Comparison of ENCODE assay signal across 22 cellular contexts in the genomic region with DNA sequence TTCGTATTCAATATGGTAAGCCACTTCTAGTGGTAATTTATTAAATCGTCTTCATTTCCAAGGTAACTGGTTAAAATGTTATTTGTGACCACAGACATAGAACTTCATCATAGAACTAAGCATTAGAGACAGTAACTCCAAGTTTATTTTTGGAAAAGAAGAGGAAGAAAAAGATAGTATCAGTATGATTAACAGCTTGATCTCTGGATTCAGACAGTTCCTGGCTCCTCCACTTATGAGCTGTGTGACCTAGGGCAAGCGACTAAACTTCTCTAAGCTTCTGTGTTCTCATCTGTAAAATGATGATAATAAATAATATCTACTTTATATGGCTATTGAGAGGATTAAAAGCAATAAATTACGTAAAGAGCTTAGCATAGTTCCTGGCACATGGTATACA. TPM values are rescaled to one million over a fixed set of nuclear protein-coding genes. Genes with fewer than 3 reads are reported as not detected.
DNase-seq lines count a peak whose midpoint lies in the region; ATAC-seq, FAIRE-seq and TF ChIP-seq lines count a peak whose summit lies in the region.
"Had no signal": no experiment of that assay in that cellular context is flagged by ENCODE, and none has a peak within 500 bp of the region (broad histone marks: within the 10 kb centered on the region; RNA-seq: fewer than 3 reads in every experiment).

No MANE protein-coding gene starts in this region.

- no peak overlapping the region for H3K4me2 ChIP-seq in A549
- H3K4me2 ChIP-seq in SK-N-SH: no peak overlapping the region
- H3K4me2 ChIP-seq: BLaER1 treated with 17β-estradiol and CSF1 and Interleukin-3, amounts not matched to agents 10 nM and 100 nM had no signal

- no peak overlapping the region for H3K4me3 ChIP-seq in A549
- no peak overlapping the region for H3K4me3 ChIP-seq in SK-N-SH (ENCODE audit: low read depth in 2 of 2, low read length in 1 of 2)
- no peak overlapping the region for H3K4me3 ChIP-seq in fibroblast of villous mesenchyme (ENCODE audit: low read depth, low read length)
- H3K4me3 ChIP-seq: BLaER1 treated with 17β-estradiol and CSF1 and Interleukin-3, amounts not matched to agents 10 nM and 100 nM had no signal

- TF ChIP-seq CTCF in A549 (IDR thresholded peaks at IDR 0.05) (no peak), SK-N-SH (IDR thresholded peaks at IDR 0.05) (no peak), fibroblast of villous mesenchyme (IDR thresholded peaks at IDR 0.05; ENCODE audit: insufficient read depth, low read depth, low read length) (no peak)

- no peaks in the 10 kb centered on the region for H4K20me1 ChIP-seq in SK-N-SH (ENCODE audit: insufficient read depth)
- H4K20me1 ChIP-seq: BLaER1 treated with 17β-estradiol and CSF1 and Interleukin-3, amounts not matched to agents 10 nM and 100 nM had no signal

- no peak for TF ChIP-seq POLR2A in A549 (IDR thresholded peaks at IDR 0.05; ENCODE audit: low read length)

- no peak for TF ChIP-seq EP300 in A549 (IDR thresholded peaks at IDR 0.05)
- no peak for TF ChIP-seq EP300 in SK-N-SH (IDR thresholded peaks at IDR 0.05; ENCODE audit: borderline replicate concordance in 1 of 2, low read depth in 1 of 2, low read length in 1 of 2)

- no peaks in the 10 kb centered on the region for H3K9me2 ChIP-seq in SK-N-SH

- H3K27ac ChIP-seq in A549 (no peak overlapping the region), SK-N-SH (ENCODE audit: low read depth in 2 of 2, low read length in 1 of 2) (no peak overlapping the region)
- H3K27ac ChIP-seq: 22Rv1; BLaER1 treated with 17β-estradiol and CSF1 and Interleukin-3, amounts not matched to agents 10 nM and 100 nM; C4-2B had no signal

- no peak overlapping the region for H2AFZ ChIP-seq in SK-N-SH (ENCODE audit: low read depth)

- in situ Hi-C loops in KBM-7 (cut with MboI; ENCODE audit: low pct_unique_long_range_greater_than_20kb, low sequenced_read_pairs): no loop called here

- H3K9me3 ChIP-seq in A549 (no peaks in the 10 kb centered on the region), SK-N-SH (no peaks in the 10 kb centered on the region)
- H3K9me3 ChIP-seq: BE2C; BLaER1 treated with 17β-estradiol and CSF1 and Interleukin-3, amounts not matched to agents 10 nM and 100 nM; Caco-2 had no signal

- H3K36me3 ChIP-seq in SK-N-SH (replicated peaks in 1 of 2; ENCODE audit: control insufficient read depth in 1 of 2, insufficient read depth in 2 of 2, low read length in 1 of 2): no peaks in the 10 kb centered on the region
- H3K36me3 ChIP-seq: BE2C; BLaER1 treated with 17β-estradiol and CSF1 and Interleukin-3, amounts not matched to agents 10 nM and 100 nM had no signal

- no peak for DNase-seq in A549 (ENCODE audit: low read depth in 1 of 2, low spot score in 1 of 2)
- peak; percentile 81 for DNase-seq in EH (ENCODE audit: low read depth)
- no peak for DNase-seq in SK-N-SH
- DNase-seq in fibroblast of villous mesenchyme (ENCODE audit: low read depth): peak; percentile 10
- DNase-seq in HuH-7.5 (ENCODE audit: low spot score): no peak
- no peak for DNase-seq in KBM-7
- DNase-seq: ACHN; BE2C; Caco-2; Calu3; CD4-positive, alpha-beta T cell; CD8-positive, alpha-beta T cell; DMS79 treated with DMSO at 0.1 percent for 48 hours; EL; GDM1 had no signal

- 81% methylated on average over 4 of the region's 4 CpGs for WGBS in A549 (ENCODE audit: missing lambda C conversion rate)
- 64% methylated on average over 4 of the region's 4 CpGs for WGBS in SK-N-SH (ENCODE audit: low lambda C conversion rate)

- no peaks in the 10 kb centered on the region for H3K27me3 ChIP-seq in SK-N-SH (ENCODE audit: insufficient read depth)
- H3K27me3 ChIP-seq: BE2C; BLaER1 treated with 17β-estradiol and CSF1 and Interleukin-3, amounts not matched to agents 10 nM and 100 nM had no signal

- no peaks in the 10 kb centered on the region for H3K79me2 ChIP-seq in SK-N-SH (ENCODE audit: insufficient read depth)

- no peaks in the 10 kb centered on the region for H3F3A ChIP-seq in SK-N-SH (replicated peaks; ENCODE audit: insufficient read depth)

- FAIRE-seq in A549 (lab: Jason Lieb, UNC): peak; percentile 7
- FAIRE-seq: D721Med, GM12891, GM19239 had no signal

- POLR2A ChIA-PET in A549 (lab: Yijun Ruan, JAX): no interaction called here
- POLR2A ChIA-PET in SK-N-SH (lab: Yijun Ruan, JAX): interaction anchor here (0.6 kb wide), 1 partner anchor 101 kb away, joined by 3 read pairs; no protein-coding TSS in a partner anchor

- H3K9ac ChIP-seq in SK-N-SH: no peak overlapping the region
- H3K9ac ChIP-seq: BLaER1 treated with 17β-estradiol and CSF1 and Interleukin-3, amounts not matched to agents 10 nM and 100 nM had no signal

- ATAC-seq in A549 (no peak), HG03378 (IDR thresholded peaks at IDR 0.05; ENCODE audit: unreplicated experiment) (no peak)
- ATAC-seq: CD8-positive, alpha-beta T cell had no signal

- CTCF ChIA-PET in A549 (lab: Yijun Ruan, JAX): no interaction called here
- CTCF ChIA-PET in SK-N-SH (lab: Yijun Ruan, JAX): no interaction called here

- no peak for TF ChIP-seq RAD21 in A549 (conservative IDR thresholded peaks at IDR 0.05 in 1 of 2, IDR thresholded peaks at IDR 0.05 in 1 of 2)
- no peak for TF ChIP-seq RAD21 in SK-N-SH (IDR thresholded peaks at IDR 0.05; ENCODE audit: low read length)

- H3K4me1 ChIP-seq in A549 (peaks cover 29% of the 10 kb centered on the region), SK-N-SH (ENCODE audit: control insufficient read depth in 1 of 2, insufficient read depth in 2 of 2, low read depth in 1 of 2, low read length in 1 of 2) (peaks cover 0 to 5% of the 10 kb centered on the region in 2 experiments; a peak in 1 of 4 replicates)
- H3K4me1 ChIP-seq: BLaER1 treated with 17β-estradiol and CSF1 and Interleukin-3, amounts not matched to agents 10 nM and 100 nM had no signal

TF ChIP-seq in A549, 52 proteins besides CTCF, POLR2A, EP300 and RAD21 (continues in another document):
- no peak for TF ChIP-seq ZNF302 (CRISPR knock-in tag; IDR thresholded peaks at IDR 0.05)
- TF ChIP-seq, protein P1, sequence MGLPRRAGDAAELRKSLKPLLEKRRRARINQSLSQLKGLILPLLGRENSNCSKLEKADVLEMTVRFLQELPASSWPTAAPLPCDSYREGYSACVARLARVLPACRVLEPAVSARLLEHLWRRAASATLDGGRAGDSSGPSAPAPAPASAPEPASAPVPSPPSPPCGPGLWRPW (IDR thresholded peaks at IDR 0.05): no peak
- TF ChIP-seq NPAS2 (CRISPR knock-in tag; IDR thresholded peaks at IDR 0.05; ENCODE audit: borderline replicate concordance): no peak
- TF ChIP-seq, protein P2, sequence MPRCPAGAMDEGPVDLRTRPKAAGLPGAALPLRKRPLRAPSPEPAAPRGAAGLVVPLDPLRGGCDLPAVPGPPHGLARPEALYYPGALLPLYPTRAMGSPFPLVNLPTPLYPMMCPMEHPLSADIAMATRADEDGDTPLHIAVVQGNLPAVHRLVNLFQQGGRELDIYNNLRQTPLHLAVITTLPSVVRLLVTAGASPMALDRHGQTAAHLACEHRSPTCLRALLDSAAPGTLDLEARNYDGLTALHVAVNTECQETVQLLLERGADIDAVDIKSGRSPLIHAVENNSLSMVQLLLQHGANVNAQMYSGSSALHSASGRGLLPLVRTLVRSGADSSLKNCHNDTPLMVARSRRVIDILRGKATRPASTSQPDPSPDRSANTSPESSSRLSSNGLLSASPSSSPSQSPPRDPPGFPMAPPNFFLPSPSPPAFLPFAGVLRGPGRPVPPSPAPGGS (IDR thresholded peaks at IDR 0.05): no peak
- TF ChIP-seq MAFK (IDR thresholded peaks at IDR 0.05; ENCODE audit: partially characterized antibody): no peak
- TF ChIP-seq HOXB13 (CRISPR knock-in tag; IDR thresholded peaks at IDR 0.05; ENCODE audit: low read depth): no peak
- TF ChIP-seq CBX2 (IDR thresholded peaks at IDR 0.05; ENCODE audit: borderline replicate concordance, low read depth): no peak
- TF ChIP-seq FOSB (CRISPR knock-in tag; IDR thresholded peaks at IDR 0.05): no peak
- no peak for TF ChIP-seq MYC (IDR thresholded peaks at IDR 0.05; ENCODE audit: borderline replicate concordance, low read length)
- TF ChIP-seq RARB (CRISPR knock-in tag; IDR thresholded peaks at IDR 0.05): no peak
- no peak for TF ChIP-seq CBX8 (IDR thresholded peaks at IDR 0.05)

TF ChIP-seq in SK-N-SH, 30 proteins besides CTCF, POLR2A, EP300 and RAD21:
- 0 out of 2 replicates have a peak, but pooled peaks have one; percentile 34 for TF ChIP-seq MEF2A (IDR thresholded peaks at IDR 0.05; ENCODE audit: borderline replicate concordance, low read depth)
- TF ChIP-seq, protein P3, sequence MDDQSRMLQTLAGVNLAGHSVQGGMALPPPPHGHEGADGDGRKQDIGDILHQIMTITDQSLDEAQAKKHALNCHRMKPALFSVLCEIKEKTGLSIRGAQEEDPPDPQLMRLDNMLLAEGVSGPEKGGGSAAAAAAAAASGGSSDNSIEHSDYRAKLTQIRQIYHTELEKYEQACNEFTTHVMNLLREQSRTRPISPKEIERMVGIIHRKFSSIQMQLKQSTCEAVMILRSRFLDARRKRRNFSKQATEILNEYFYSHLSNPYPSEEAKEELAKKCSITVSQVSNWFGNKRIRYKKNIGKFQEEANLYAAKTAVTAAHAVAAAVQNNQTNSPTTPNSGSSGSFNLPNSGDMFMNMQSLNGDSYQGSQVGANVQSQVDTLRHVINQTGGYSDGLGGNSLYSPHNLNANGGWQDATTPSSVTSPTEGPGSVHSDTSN (IDR thresholded peaks at IDR 0.05): peak; percentile 66
- TF ChIP-seq, protein P4, sequence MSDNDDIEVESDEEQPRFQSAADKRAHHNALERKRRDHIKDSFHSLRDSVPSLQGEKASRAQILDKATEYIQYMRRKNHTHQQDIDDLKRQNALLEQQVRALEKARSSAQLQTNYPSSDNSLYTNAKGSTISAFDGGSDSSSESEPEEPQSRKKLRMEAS (IDR thresholded peaks at IDR 0.05; ENCODE audit: low read depth): no peak

RNA-seq across cellular contexts. Expression of a gene that starts 29.8 kb away (rescaled TPM):
- polyA plus RNA-seq in A549 (2011; rRNA removed) (286 and 350 TPM in 2 replicates), A549 (2017; fragmentation: RNase III; extraction: RNeasy Plus Mini Kit Qiagen cat#74134 plus additional on column Dnase treatment) (199 to 253 TPM (median 231 TPM) in 3 replicates), SK-N-SH (2012; rRNA removed) (19.9 and 27.9 TPM in 2 replicates)
- 53.6 and 55.5 TPM in 2 replicates for polyA plus RNA-seq in A549 (2012; cell fraction: cytosol; rRNA removed)
- 26.6 and 39.4 TPM in 2 replicates for polyA plus RNA-seq in A549 (2012; cell fraction: nucleus; rRNA removed)
- 355 and 454 TPM in 2 replicates for polyA minus RNA-seq in A549 (2011; rRNA and poly(A)+ RNA removed)
- polyA plus RNA-seq in SK-N-SH (2012; cell fraction: cytosol; rRNA removed): 29.4 and 36.6 TPM in 2 replicates
- 11.4 and 27.7 TPM in 2 replicates for polyA plus RNA-seq in SK-N-SH (2012; cell fraction: nucleus; rRNA removed)
- 225 and 412 TPM in 2 replicates for total RNA-seq in fibroblast of villous mesenchyme

Comparison
In these comparisons a context has a peak if more than half of its experiments do, and no peak if none do; other contexts are left out.
1. DNase-seq: peak in EH (single experiment) and fibroblast of villous mesenchyme (single experiment); none in A549 (0 of 2), SK-N-SH (single experiment), HuH-7.5 (single experiment) and KBM-7 (single experiment).